Comparison of ENCODE assay signal across 12 cellular contexts in genomic region chr17:36850794-36851193, GRCh38.
DNase-seq lines count a peak whose midpoint lies in the region; ATAC-seq and TF ChIP-seq lines count a peak whose summit lies in the region.
"Had no signal": no experiment of that assay in that cellular context is flagged by ENCODE, and none has a peak within 500 bp of the region (broad histone marks: within the 10 kb centered on the region; RNA-seq: fewer than 3 reads in every experiment).

No MANE protein-coding gene starts in this region.

- peaks cover 0 to 4% of the 10 kb centered on the region in 2 donors for H3K4me1 Mint-ChIP-seq in natural killer cell treated with Interleukin-12 subunit alpha and Interleukin-12 subunit beta and Interleukin-15 and Interleukin-18, amount 100 ng/mL, for 72 hours (ENCODE audit: low read depth in 2 of 2)
- H3K4me1 Mint-ChIP-seq in natural killer cell = no peaks in the 10 kb centered on the region
- peaks cover 23% of the 10 kb centered on the region for H3K4me1 Mint-ChIP-seq in progenitor cell of endocrine pancreas (ENCODE audit: low read depth)

- in situ Hi-C loops in HAP-1 (cut with MboI; ENCODE audit: low sequenced_read_pairs) = no loop called here

- no peak for DNase-seq in natural killer cell treated with Interleukin-12 subunit alpha and Interleukin-12 subunit beta and Interleukin-15 and Interleukin-18, amount 100 ng/mL, for 72 hours (ENCODE audit: low spot score)
- no peak for DNase-seq in natural killer cell
- DNase-seq in RPMI7951 (ENCODE audit: low read depth) = peak; percentile 89
- DNase-seq in progenitor cell of endocrine pancreas (ENCODE audit: low spot score, unreplicated experiment) = no peak
- no peak for DNase-seq in HAP-1 (ENCODE audit: low spot score in 2 of 2)
- DNase-seq: esophagus squamous epithelium, NCI-H69 had no signal

- peaks cover 13 to 15% of the 10 kb centered on the region in 2 donors for H3K27me3 Mint-ChIP-seq in natural killer cell treated with Interleukin-12 subunit alpha and Interleukin-12 subunit beta and Interleukin-15 and Interleukin-18, amount 100 ng/mL, for 72 hours
- H3K27me3 Mint-ChIP-seq in natural killer cell (ENCODE audit: low read depth in 2 of 2) = peaks cover 12 to 19% of the 10 kb centered on the region in 2 donors
- peaks cover 5% of the 10 kb centered on the region for H3K27me3 Mint-ChIP-seq in progenitor cell of endocrine pancreas

- H3K27ac Mint-ChIP-seq in natural killer cell treated with Interleukin-12 subunit alpha and Interleukin-12 subunit beta and Interleukin-15 and Interleukin-18, amount 100 ng/mL, for 72 hours = no peak overlapping the region
- no peak overlapping the region for H3K27ac Mint-ChIP-seq in natural killer cell
- no peak overlapping the region for H3K27ac Mint-ChIP-seq in progenitor cell of endocrine pancreas
- H3K27ac Mint-ChIP-seq: CD4-positive, CD25-positive, alpha-beta regulatory T cell had no signal

- TF ChIP-seq CTCF in natural killer cell (IDR thresholded peaks at IDR 0.05) = no peak
- TF ChIP-seq CTCF in progenitor cell of endocrine pancreas (IDR thresholded peaks at IDR 0.05; ENCODE audit: unreplicated experiment) = no peak

- intact Hi-C loops in natural killer cell (cut with micrococcal nuclease) = no loop called here

- peak in 1 of 2 donors; percentile 40 for ATAC-seq in natural killer cell treated with Interleukin-12 subunit alpha and Interleukin-12 subunit beta and Interleukin-15 and Interleukin-18, amount 100 ng/mL, for 72 hours
- ATAC-seq in natural killer cell (no peak), esophagus mucosa (peak; percentile 27), GM21529 (IDR thresholded peaks at IDR 0.05; ENCODE audit: unreplicated experiment) (no peak), GM21423 (IDR thresholded peaks at IDR 0.05; ENCODE audit: unreplicated experiment) (no peak)

- no peaks in the 10 kb centered on the region for H3K36me3 Mint-ChIP-seq in natural killer cell treated with Interleukin-12 subunit alpha and Interleukin-12 subunit beta and Interleukin-15 and Interleukin-18, amount 100 ng/mL, for 72 hours
- H3K36me3 Mint-ChIP-seq in natural killer cell = no peaks in the 10 kb centered on the region
- H3K36me3 Mint-ChIP-seq in progenitor cell of endocrine pancreas (ENCODE audit: insufficient read depth) = no peaks in the 10 kb centered on the region
- H3K36me3 Mint-ChIP-seq: CD4-positive, CD25-positive, alpha-beta regulatory T cell had no signal

- H3K4me1 ChIP-seq in HAP-1 = no peaks in the 10 kb centered on the region
- H3K4me1 ChIP-seq: esophagus squamous epithelium had no signal

- H3K9me3 Mint-ChIP-seq in natural killer cell treated with Interleukin-12 subunit alpha and Interleukin-12 subunit beta and Interleukin-15 and Interleukin-18, amount 100 ng/mL, for 72 hours = no peaks in the 10 kb centered on the region
- H3K9me3 Mint-ChIP-seq in natural killer cell (no peaks in the 10 kb centered on the region), progenitor cell of endocrine pancreas (ENCODE audit: low read depth) (no peaks in the 10 kb centered on the region)

- H3K36me3 ChIP-seq in HAP-1 (replicated peaks) = no peaks in the 10 kb centered on the region
- H3K36me3 ChIP-seq: esophagus squamous epithelium had no signal

- H3K9me3 ChIP-seq in HAP-1 = no peaks in the 10 kb centered on the region
- H3K9me3 ChIP-seq: esophagus squamous epithelium had no signal

- H3K27me3 ChIP-seq in HAP-1 (ENCODE audit: low read depth) = no peaks in the 10 kb centered on the region

- H3K4me3 ChIP-seq in HAP-1 = no peak overlapping the region
- H3K4me3 ChIP-seq: esophagus squamous epithelium, skin epidermis had no signal

- peak overlapping the region; percentile 17 for H3K4me3 Mint-ChIP-seq in natural killer cell treated with Interleukin-12 subunit alpha and Interleukin-12 subunit beta and Interleukin-15 and Interleukin-18, amount 100 ng/mL, for 72 hours
- H3K4me3 Mint-ChIP-seq in natural killer cell (no peak overlapping the region), progenitor cell of endocrine pancreas (ENCODE audit: low read depth) (no peak overlapping the region)
- H3K4me3 Mint-ChIP-seq: CD4-positive, CD25-positive, alpha-beta regulatory T cell had no signal
